ENCODE assay signal across 8 cellular contexts in genomic region chr19:48970923-48971395, GRCh38. TPM values are rescaled to one million over a fixed set of nuclear protein-coding genes. Genes with fewer than 3 reads are reported as not detected.
DNase-seq lines count a peak whose midpoint lies in the region; ATAC-seq and TF ChIP-seq lines count a peak whose summit lies in the region.

No MANE protein-coding gene starts in this region.

- WGBS in right lobe of liver (ENCODE audit: insufficient coverage, low coverage, low lambda C conversion rate, missing lambda C conversion rate), result 1% methylated on average over 11 of the region's 19 CpGs

- H3K4me3 Mint-ChIP-seq in chondrocyte (ENCODE audit: unreplicated experiment), result no peak overlapping the region

- H3K27me3 Mint-ChIP-seq in chondrocyte (ENCODE audit: low read depth), result no peaks in the 10 kb centered on the region

- H3K27ac Mint-ChIP-seq in chondrocyte (ENCODE audit: unreplicated experiment), result no peak overlapping the region

- H3K4me3 ChIP-seq in right lobe of liver, result no peak overlapping the region

- DNase-seq in NCI-H1436 (lab: John Stamatoyannopoulos, UW) (peak; percentile 82), NCI-H1436 treated with DMSO at 0.1 percent for 48 hours (lab: John Stamatoyannopoulos, UW) (no peak), NCI-H345 treated with DMSO at 0.1 percent for 48 hours (lab: John Stamatoyannopoulos, UW; ENCODE audit: unreplicated experiment) (peak; percentile 13), chondrocyte (ENCODE audit: low spot score) (no peak), right lobe of liver (peak; percentile 74 to 84 (median 78)), RKO (ENCODE audit: low spot score) (no peak)
- peak; percentile 77 to 82 for DNase-seq in activated CD4-positive, alpha-beta T cell treated with anti-CD3 and anti-CD28 coated beads for 24 hours (ENCODE audit: low read depth in 2 of 2)
- peak; percentile 50 for DNase-seq in stimulated activated CD8-positive, alpha-beta memory T cell treated with anti-CD3 and anti-CD28 coated beads, Interleukin-12 subunit alpha, Interleukin-12 subunit beta, amount 100 ng/mL, for 24 hours (ENCODE audit: extremely low read depth)

- H3K4me1 Mint-ChIP-seq in chondrocyte (ENCODE audit: low read depth), result peaks cover 24% of the 10 kb centered on the region

- H3K9me3 Mint-ChIP-seq in chondrocyte (ENCODE audit: low read depth), result no peaks in the 10 kb centered on the region

- peaks cover 0 to 11% (median 0%) of the 10 kb centered on the region in 4 donors for H3K4me1 ChIP-seq in right lobe of liver

- no peaks in the 10 kb centered on the region for H3K9me3 ChIP-seq in right lobe of liver

- peak; percentile 20 to 69 (median 46) for ATAC-seq in right lobe of liver

- H3K27me3 ChIP-seq in right lobe of liver, result no peaks in the 10 kb centered on the region

- no peak overlapping the region for H3K27ac ChIP-seq in right lobe of liver

- TF ChIP-seq CTCF in chondrocyte (IDR thresholded peaks at IDR 0.05), result peak; percentile 94
- peak; percentile 88 to 97 (median 91) for TF ChIP-seq CTCF in right lobe of liver (IDR thresholded peaks at IDR 0.05)

- intact Hi-C loops in right lobe of liver (cut with DNase I), result no loop called here

- H3K36me3 Mint-ChIP-seq in chondrocyte (ENCODE audit: low read depth), result peaks cover 18% of the 10 kb centered on the region

- TF ChIP-seq POLR2A in right lobe of liver (IDR thresholded peaks at IDR 0.05), result no peak

- H3K36me3 ChIP-seq in right lobe of liver, result peaks cover 0 to 44% (median 3%) of the 10 kb centered on the region in 4 donors

RNA-seq across cellular contexts. Expression of gene FTL, which starts 5.8 kb away (rescaled TPM):
- total RNA-seq in chondrocyte, result 1,722 to 4,533 TPM (median 1,892 TPM) in 3 replicates
- total RNA-seq in right lobe of liver, result over 10,000 TPM in 3 of 6 experiments, 1,000 to 10,000 TPM in 3; 5,005 to 19,229 (median 10,447) TPM

RNA-seq across cellular contexts. Expression of gene BAX, which starts 16.3 kb away (rescaled TPM):
- total RNA-seq in chondrocyte, result 161 to 167 TPM (median 165 TPM) in 3 replicates
- total RNA-seq in right lobe of liver, result 10 to 100 TPM; 15.9 to 54.1 (median 30.8) TPM

RNA-seq across cellular contexts. Expression of gene GYS1, which starts 22.1 kb away (rescaled TPM):
- total RNA-seq in chondrocyte (43.4 to 51.1 TPM (median 49.1 TPM) in 3 replicates), right lobe of liver (10 to 100 TPM in 2 of 6 experiments, 1 to 10 TPM in 4; 4.7 to 12.5 (median 8.9) TPM)

RNA-seq across cellular contexts. Expression of gene RUVBL2, which starts 22.7 kb away (rescaled TPM):
- 45.3 to 72.5 TPM (median 47.7 TPM) in 3 replicates for total RNA-seq in chondrocyte
- total RNA-seq in right lobe of liver, result 10 to 100 TPM; 22.8 to 66.7 (median 32.3) TPM

RNA-seq across cellular contexts. Expression of gene DHDH, which starts 37.5 kb away (rescaled TPM):
- total RNA-seq in chondrocyte, result not detected in 3 replicates
- under 1 TPM in 1 of 6 experiments, not detected in 5; 0.29 TPM for total RNA-seq in right lobe of liver

Comparison
In these comparisons a context has a peak if more than half of its experiments do, and no peak if none do; other contexts are left out.
1. DNase-seq: peak in NCI-H1436 (single experiment), NCI-H345 treated with DMSO at 0.1 percent for 48 hours (single experiment), activated CD4-positive, alpha-beta T cell treated with anti-CD3 and anti-CD28 coated beads for 24 hours (2 of 2), right lobe of liver (3 of 3) and stimulated activated CD8-positive, alpha-beta memory T cell treated with anti-CD3 and anti-CD28 coated beads, Interleukin-12 subunit alpha, Interleukin-12 subunit beta, amount 100 ng/mL, for 24 hours (single experiment); none in NCI-H1436 treated with DMSO at 0.1 percent for 48 hours (single experiment), chondrocyte (single experiment) and RKO (single experiment).